ENCODE assay signal across 30 cellular contexts in genomic region chr14:44777567-44777966, GRCh38.
"Had no signal": no experiment of that assay in that cellular context is flagged by ENCODE, and none has a peak within 500 bp of the region (broad histone marks: within the 10 kb centered on the region; RNA-seq: fewer than 3 reads in every experiment).

No MANE protein-coding gene starts in this region.

- DNase-seq: activated B cell treated with CpG ODN at 0.5 μM for 24 hours; activated CD4-positive, alpha-beta T cell treated with anti-CD3 and anti-CD28 coated beads for 1 hour; activated CD4-positive, alpha-beta T cell treated with anti-CD3 and anti-CD28 coated beads, Interleukin-2, amount 10 ng/mL, durations not matched to agents 24 days and 14 days; activated CD4-positive, alpha-beta T cell treated with anti-CD3 and anti-CD28 coated beads, Interleukin-2, amount 50 U/mL, for 48 hours; activated CD8-positive, alpha-beta memory T cell treated with anti-CD3 and anti-CD28 coated beads, Interleukin-2, amount 10 ng/mL, durations not matched to agents 7 days and 5 days; activated effector memory CD4-positive, alpha-beta T cell treated with anti-CD3 and anti-CD28 coated beads, Interleukin-2, amount 50 U/mL, for 16 hours; activated naive CD4-positive, alpha-beta T cell treated with Interleukin-2 at 50 U/mL for 16 hours; activated naive CD8-positive, alpha-beta T cell treated with anti-CD3 and anti-CD28 coated beads, Interleukin-2, amount 50 U/mL, for 24 hours; activated T-cell treated with anti-CD3 and anti-CD28 coated beads, Interleukin-2, amount 50 U/mL, for 4 hours; amniotic stem cell; MG63; MV-4-11; NCI-H1092 treated with DMSO at 0.1 percent for 48 hours; NCI-H1417 treated with DMSO at 0.1 percent for 48 hours; NCI-H1694; NCI-H2029 treated with DMSO at 0.1 percent for 48 hours; NCI-H345; NCI-H510A; NCI-H526 treated with DMSO at 0.1 percent for 48 hours; NCI-H82; RPMI8226; T-cell; T-helper 2 cell; T1000 had no signal

- H3K4me3 ChIP-seq: ascending aorta, MG63, SK-N-MC had no signal

- H3K27me3 Mint-ChIP-seq: activated B cell treated with CpG ODN at 0.5 μM for 24 hours; activated CD4-positive, alpha-beta T cell treated with anti-CD3 and anti-CD28 coated beads, Interleukin-2, amount 10 ng/mL, durations not matched to agents 24 days and 14 days; activated CD8-positive, alpha-beta memory T cell treated with anti-CD3 and anti-CD28 coated beads, Interleukin-2, amount 10 ng/mL, durations not matched to agents 7 days and 5 days; activated naive CD8-positive, alpha-beta T cell treated with anti-CD3 and anti-CD28 coated beads, Interleukin-2, amount 50 U/mL, for 24 hours; brain had no signal

- H3K9me3 ChIP-seq: ascending aorta, MG63 had no signal

- H3K27ac Mint-ChIP-seq: activated B cell treated with CpG ODN at 0.5 μM for 24 hours; activated CD4-positive, alpha-beta T cell treated with anti-CD3 and anti-CD28 coated beads, Interleukin-2, amount 10 ng/mL, durations not matched to agents 24 days and 14 days; activated CD8-positive, alpha-beta memory T cell treated with anti-CD3 and anti-CD28 coated beads, Interleukin-2, amount 10 ng/mL, durations not matched to agents 7 days and 5 days; activated naive CD4-positive, alpha-beta T cell treated with anti-CD3 and anti-CD28 coated beads, Interleukin-2, amount 50 U/mL, for 72 hours; activated naive CD8-positive, alpha-beta T cell treated with anti-CD3 and anti-CD28 coated beads, Interleukin-2, amount 50 U/mL, for 24 hours; brain; T-cell had no signal

- H3K27ac ChIP-seq: ascending aorta, SK-N-MC had no signal

- ATAC-seq: activated CD8-positive, alpha-beta memory T cell treated with anti-CD3 and anti-CD28 coated beads, Interleukin-2, amount 10 ng/mL, durations not matched to agents 7 days and 5 days; activated naive CD4-positive, alpha-beta T cell treated with anti-CD3 and anti-CD28 coated beads, Interleukin-2, amount 50 U/mL, for 72 hours; activated naive CD8-positive, alpha-beta T cell treated with anti-CD3 and anti-CD28 coated beads, Interleukin-2, amount 50 U/mL, for 24 hours; activated T-cell treated with anti-CD3 and anti-CD28 coated beads, Interleukin-2, amount 50 U/mL, for 4 hours; Panc1; Right ventricle myocardium inferior; T-cell had no signal

- H3K4me1 ChIP-seq: ascending aorta had no signal

- H3K9me3 Mint-ChIP-seq: activated B cell treated with CpG ODN at 0.5 μM for 24 hours; activated CD4-positive, alpha-beta T cell treated with anti-CD3 and anti-CD28 coated beads, Interleukin-2, amount 10 ng/mL, durations not matched to agents 24 days and 14 days; activated naive CD4-positive, alpha-beta T cell treated with anti-CD3 and anti-CD28 coated beads, Interleukin-2, amount 50 U/mL, for 72 hours; activated naive CD8-positive, alpha-beta T cell treated with anti-CD3 and anti-CD28 coated beads, Interleukin-2, amount 50 U/mL, for 24 hours; activated T-cell treated with anti-CD3 and anti-CD28 coated beads, Interleukin-2, amount 50 U/mL, for 4 hours; T-cell had no signal

- H3K4me3 Mint-ChIP-seq: activated B cell treated with CpG ODN at 0.5 μM for 24 hours; activated CD4-positive, alpha-beta T cell treated with anti-CD3 and anti-CD28 coated beads, Interleukin-2, amount 10 ng/mL, durations not matched to agents 24 days and 14 days; activated CD8-positive, alpha-beta memory T cell treated with anti-CD3 and anti-CD28 coated beads, Interleukin-2, amount 10 ng/mL, durations not matched to agents 7 days and 5 days; activated naive CD8-positive, alpha-beta T cell treated with anti-CD3 and anti-CD28 coated beads, Interleukin-2, amount 50 U/mL, for 24 hours; activated T-cell treated with anti-CD3 and anti-CD28 coated beads, Interleukin-2, amount 50 U/mL, for 4 hours; brain; T-cell had no signal

- H3K4me1 Mint-ChIP-seq: activated B cell treated with CpG ODN at 0.5 μM for 24 hours; activated CD4-positive, alpha-beta T cell treated with anti-CD3 and anti-CD28 coated beads, Interleukin-2, amount 10 ng/mL, durations not matched to agents 24 days and 14 days; activated CD8-positive, alpha-beta memory T cell treated with anti-CD3 and anti-CD28 coated beads, Interleukin-2, amount 10 ng/mL, durations not matched to agents 7 days and 5 days; activated naive CD8-positive, alpha-beta T cell treated with anti-CD3 and anti-CD28 coated beads, Interleukin-2, amount 50 U/mL, for 24 hours; T-cell had no signal

- H3K36me3 Mint-ChIP-seq: activated CD8-positive, alpha-beta memory T cell treated with anti-CD3 and anti-CD28 coated beads, Interleukin-2, amount 10 ng/mL, durations not matched to agents 7 days and 5 days; activated naive CD4-positive, alpha-beta T cell treated with anti-CD3 and anti-CD28 coated beads, Interleukin-2, amount 50 U/mL, for 72 hours; brain; T-cell had no signal

- H3K36me3 ChIP-seq: ascending aorta, MG63 had no signal

- H3K27me3 ChIP-seq: ascending aorta, MG63 had no signal
